ENCODE assay signal across 8 cellular contexts in the genomic region with DNA sequence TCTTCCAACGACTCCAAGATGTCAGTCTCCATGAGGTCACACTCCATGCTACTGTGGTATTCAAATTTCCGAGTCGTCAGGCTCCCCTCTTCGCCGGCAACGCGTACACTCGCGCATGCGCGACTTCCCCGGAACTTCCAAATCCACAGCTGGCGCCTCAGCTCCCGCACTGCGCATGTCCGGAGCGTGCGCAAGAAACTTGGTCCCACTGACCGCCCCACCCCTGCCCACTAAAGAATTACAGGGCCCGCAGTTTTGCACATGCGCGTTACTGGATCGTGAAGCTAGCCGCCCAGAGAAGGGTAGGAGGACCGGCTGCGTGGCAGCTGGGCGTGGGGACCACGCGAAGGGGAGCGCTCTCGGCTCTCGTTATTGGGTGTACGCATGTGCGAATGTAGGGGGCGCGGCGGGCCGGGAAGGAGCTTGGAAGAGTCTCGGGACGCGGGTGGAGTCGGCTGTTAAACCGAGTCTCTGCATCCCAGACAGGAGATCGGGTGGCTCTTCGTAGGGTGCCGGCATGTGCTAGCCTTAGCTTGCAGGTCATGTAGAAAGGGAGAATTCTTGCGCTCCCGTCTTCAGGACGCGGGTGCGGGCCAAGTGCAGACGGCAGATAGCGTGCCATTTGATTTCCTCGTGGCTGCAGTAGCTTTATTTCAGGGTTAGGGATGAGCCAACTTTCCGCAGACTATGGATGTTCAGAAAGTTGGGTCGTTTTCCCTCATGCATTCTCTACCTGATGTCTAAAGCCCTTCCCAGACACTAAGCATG. TPM values are rescaled to one million over a fixed set of nuclear protein-coding genes. Genes with fewer than 3 reads are reported as not detected.
DNase-seq lines count a peak whose midpoint lies in the region; ATAC-seq, FAIRE-seq and TF ChIP-seq lines count a peak whose summit lies in the region.

A gene (minus strand): TSS at position 125 of the 768 bp plus-strand sequence. CDS start 78 bp downstream, at position 47.

- TF ChIP-seq POLR2A in GM12892 (IDR thresholded peaks at IDR 0.05; ENCODE audit: low read depth, low read length) (peak; percentile 69), adrenal gland (IDR thresholded peaks at IDR 0.05) (peak in 1 of 2 donors; percentile 71), heart left ventricle (IDR thresholded peaks at IDR 0.05) (peak in 1 of 2 donors; percentile 65)

- intact Hi-C loops in adrenal gland (cut with DNase I) = no loop called here
- intact Hi-C loops in heart left ventricle (cut with DNase I) = no loop called here

- FAIRE-seq in GM12892 (lab: Jason Lieb, UNC) = peak; percentile 95

- H3K27ac Mint-ChIP-seq in type B pancreatic cell = peak within 1 kb of the TSS; percentile 93

- DNase-seq in GM12892 (ENCODE audit: insufficient read length) (peak; percentile 74), NCI-H146 (lab: John Stamatoyannopoulos, UW) (peak; percentile 99), T-helper 1 cell (peak; percentile 98 to 99 (median 99)), adrenal gland (peak; percentile 99 to 100 (median 99)), heart left ventricle (peak; percentile 99 to 100 (median 100)), pons (ENCODE audit: low spot score) (peak; percentile 99), type B pancreatic cell (ENCODE audit: extremely low spot score, unreplicated experiment) (peak; percentile 99)

- no peaks in the 10 kb centered on the region for H3K27me3 ChIP-seq in adrenal gland
- H3K27me3 ChIP-seq in heart left ventricle = no peaks in the 10 kb centered on the region

- peaks cover 0 to 7% of the 10 kb centered on the region in 2 donors for H3K36me3 ChIP-seq in adrenal gland (replicated peaks in 1 of 2)
- peaks cover 0 to 11% (median 9%) of the 10 kb centered on the region in 9 donors for H3K36me3 ChIP-seq in heart left ventricle

- H3K4me1 Mint-ChIP-seq in type B pancreatic cell (ENCODE audit: unreplicated experiment) = peaks cover 20% of the 10 kb centered on the region

- TF ChIP-seq CTCF in adrenal gland (IDR thresholded peaks at IDR 0.05) = peak in 3 of 6 experiments; percentile 13 to 25 (median 18)
- TF ChIP-seq CTCF in heart left ventricle (IDR thresholded peaks at IDR 0.05) = peak in 7 of 12 donors; percentile 10 to 43 (median 34)
- peak; percentile 18 for TF ChIP-seq CTCF in type B pancreatic cell (conservative IDR thresholded peaks at IDR 0.05)

- WGBS in adrenal gland, 4 donors = 0 to 3% (median 1%) methylated on average over 32 to 56 of the region's 56 CpGs
- WGBS in heart left ventricle, 4 donors = 0 to 1% (median 1%) methylated on average over 21 to 56 of the region's 56 CpGs

- ATAC-seq in HG02852 (IDR thresholded peaks at IDR 0.05; ENCODE audit: unreplicated experiment) (peak; percentile 89), heart left ventricle (peak; percentile 97 to 98 (median 98))

- H3K36me3 Mint-ChIP-seq in type B pancreatic cell = peaks cover 6% of the 10 kb centered on the region

- no peaks in the 10 kb centered on the region for H3K27me3 Mint-ChIP-seq in type B pancreatic cell

- H3K4me3 ChIP-seq in adrenal gland (peak within 1 kb of the TSS; percentile 30 to 90 (median 54)), heart left ventricle (peak within 1 kb of the TSS; percentile 64 to 95 (median 83))

- H3K9me3 Mint-ChIP-seq in type B pancreatic cell = no peaks in the 10 kb centered on the region

- peak within 1 kb of the TSS; percentile 99 for H3K4me3 Mint-ChIP-seq in type B pancreatic cell

- H3K9me3 ChIP-seq in adrenal gland (replicated peaks in 1 of 3) = no peaks in the 10 kb centered on the region
- no peaks in the 10 kb centered on the region for H3K9me3 ChIP-seq in heart left ventricle

- H3K27ac ChIP-seq in adrenal gland (peak within 1 kb of the TSS in 4 of 5 donors; percentile 67 to 90 (median 78)), heart left ventricle (peak within 1 kb of the TSS; percentile 55 to 93 (median 85))

- H3K4me1 ChIP-seq in adrenal gland (replicated peaks in 1 of 2) (peaks cover 5 to 22% of the 10 kb centered on the region in 2 donors), heart left ventricle (peaks cover 0 to 33% (median 16%) of the 10 kb centered on the region in 12 donors)

RNA-seq across cellular contexts. Expression of the gene that starts here (rescaled TPM):
- polyA plus RNA-seq in GM12892 (2012; ENCODE audit: missing spikeins) = 83.9 TPM
- total RNA-seq in adrenal gland = 10 to 100 TPM; 18.9 to 92.2 (median 54.3) TPM
- polyA plus RNA-seq in adrenal gland = 100 to 1,000 TPM in 1 of 3 donors, 10 to 100 TPM in 2; 16.0 to 118 (median 27.8) TPM
- 10 to 100 TPM; 34.2 to 93.2 (median 66.4) TPM for total RNA-seq in heart left ventricle
- 100 to 1,000 TPM in 1 of 2 donors, 10 to 100 TPM in 1; 41.4 to 106 TPM for polyA plus RNA-seq in heart left ventricle
- total RNA-seq in type B pancreatic cell (ENCODE audit: low replicate concordance) = 41.3 and 54.1 TPM in 2 replicates

Comparison
In these comparisons a context has a peak if more than half of its experiments do, and no peak if none do; other contexts are left out.
1. Peak in every context shown above with its lines: DNase-seq, ATAC-seq, H3K4me3 ChIP-seq and H3K27ac ChIP-seq.